In genomic region chr11:95417832-95418231, GRCh38 we compare ENCODE assay signal across 28 cellular contexts.
"Had no signal": no experiment of that assay in that cellular context is flagged by ENCODE, and none has a peak within 500 bp of the region (broad histone marks: within the 10 kb centered on the region; RNA-seq: fewer than 3 reads in every experiment).

No MANE protein-coding gene starts in this region.

- H3K4me3 Mint-ChIP-seq: stimulated activated effector memory CD8-positive, alpha-beta T cell treated with anti-CD3 and anti-CD28 coated beads, Interleukin-12 subunit alpha, Interleukin-12 subunit beta, amount 100 ng/mL, for 72 hours; stimulated activated memory B cell treated with anti-CD40 and anti-IgM and Interleukin-4, amounts not matched to agents 10 μg/mL and 1 μg/mL and 100 μg/mL, for 72 hours; stimulated activated naive B cell treated with anti-CD40 and anti-IgM and Interleukin-4, amounts not matched to agents 10 μg/mL and 1 μg/mL and 100 μg/mL, for 72 hours; stimulated activated naive CD8-positive, alpha-beta T cell treated with anti-CD3 and anti-CD28 coated beads, Interleukin-15, amount 100 ng/mL, for 72 hours; stimulated activated naive CD8-positive, alpha-beta T cell treated with anti-CD3 and anti-CD28 coated beads, Interleukin-15, Interleukin-2, amounts not matched to agents 100 ng/mL and 50 ng/mL, for 24 hours; type B pancreatic cell had no signal

- H3K27me3 ChIP-seq: stomach, suprapubic skin, testis, thyroid gland, tibial artery, tibial nerve, transverse colon, upper lobe of left lung, upper lobe of right lung, uterus, vagina had no signal

- H3K9me3 ChIP-seq: suprapubic skin, testis, thoracic aorta, thyroid gland, tibial artery, tibial nerve, transverse colon, upper lobe of left lung, upper lobe of right lung, uterus, vagina had no signal

- ATAC-seq: stimulated activated effector memory CD8-positive, alpha-beta T cell treated with anti-CD3 and anti-CD28 coated beads, Interleukin-12 subunit alpha, Interleukin-12 subunit beta, amount 100 ng/mL, for 72 hours; stimulated activated memory B cell treated with anti-CD40 and anti-IgM and Interleukin-4, amounts not matched to agents 10 μg/mL and 1 μg/mL and 100 μg/mL, for 72 hours; stimulated activated naive B cell treated with anti-CD40 and anti-IgM and Interleukin-4, amounts not matched to agents 10 μg/mL and 1 μg/mL and 100 μg/mL, for 72 hours; stimulated activated naive CD8-positive, alpha-beta T cell treated with anti-CD3 and anti-CD28 coated beads, Interleukin-15, amount 100 ng/mL, for 72 hours; stimulated activated naive CD8-positive, alpha-beta T cell treated with anti-CD3 and anti-CD28 coated beads, Interleukin-15, Interleukin-2, amounts not matched to agents 100 U/mL and 50 U/mL, for 24 hours; upper lobe of right lung had no signal

- H3K27ac ChIP-seq: stomach, suprapubic skin, testis, thoracic aorta, thyroid gland, tibial artery, tibial nerve, transverse colon, upper lobe of left lung, upper lobe of right lung, uterus, vagina had no signal

- H3K36me3 Mint-ChIP-seq: stimulated activated effector memory CD8-positive, alpha-beta T cell treated with anti-CD3 and anti-CD28 coated beads, Interleukin-12 subunit alpha, Interleukin-12 subunit beta, amount 100 ng/mL, for 72 hours; stimulated activated memory B cell treated with anti-CD40 and anti-IgM and Interleukin-4, amounts not matched to agents 10 μg/mL and 1 μg/mL and 100 μg/mL, for 72 hours; stimulated activated naive B cell treated with anti-CD40 and anti-IgM and Interleukin-4, amounts not matched to agents 10 μg/mL and 1 μg/mL and 100 μg/mL, for 72 hours; type B pancreatic cell had no signal

- H3K27ac Mint-ChIP-seq: stimulated activated effector memory CD8-positive, alpha-beta T cell treated with anti-CD3 and anti-CD28 coated beads, Interleukin-12 subunit alpha, Interleukin-12 subunit beta, amount 100 ng/mL, for 72 hours; stimulated activated memory B cell treated with anti-CD40 and anti-IgM and Interleukin-4, amounts not matched to agents 10 μg/mL and 1 μg/mL and 100 μg/mL, for 72 hours; stimulated activated naive B cell treated with anti-CD40 and anti-IgM and Interleukin-4, amounts not matched to agents 10 μg/mL and 1 μg/mL and 100 μg/mL, for 72 hours; stimulated activated naive CD8-positive, alpha-beta T cell treated with anti-CD3 and anti-CD28 coated beads, Interleukin-15, amount 100 ng/mL, for 72 hours; stimulated activated naive CD8-positive, alpha-beta T cell treated with anti-CD3 and anti-CD28 coated beads, Interleukin-15, Interleukin-2, amounts not matched to agents 100 ng/mL and 50 ng/mL, for 24 hours; type B pancreatic cell had no signal

- H3K36me3 ChIP-seq: stomach, suprapubic skin, thoracic aorta, thyroid gland, tibial artery, tibial nerve, transverse colon, upper lobe of left lung, upper lobe of right lung, uterus, vagina had no signal

- H3K27me3 Mint-ChIP-seq: stimulated activated memory B cell treated with anti-CD40 and anti-IgM and Interleukin-4, amounts not matched to agents 10 μg/mL and 1 μg/mL and 100 μg/mL, for 72 hours; stimulated activated naive B cell treated with anti-CD40 and anti-IgM and Interleukin-4, amounts not matched to agents 10 μg/mL and 1 μg/mL and 100 μg/mL, for 72 hours; stimulated activated naive CD8-positive, alpha-beta T cell treated with anti-CD3 and anti-CD28 coated beads, Interleukin-15, amount 100 ng/mL, for 72 hours; stimulated activated naive CD8-positive, alpha-beta T cell treated with anti-CD3 and anti-CD28 coated beads, Interleukin-15, Interleukin-2, amounts not matched to agents 100 ng/mL and 50 ng/mL, for 24 hours had no signal

- H3K4me3 ChIP-seq: stomach, suprapubic skin, testis, thoracic aorta, thyroid gland, tibial artery, tibial nerve, transverse colon, upper lobe of left lung, upper lobe of right lung, uterus, vagina had no signal

- DNase-seq: stimulated activated CD4-positive, alpha-beta T cell treated with anti-CD3 and anti-CD28 coated beads, Interleukin-2, amount 100 ng/mL, for 48 hours; stimulated activated CD4-positive, alpha-beta T cell treated with anti-CD3 and anti-CD28 coated beads, Interleukin-4, amount 100 ng/mL, for 1 hour; stimulated activated CD4-positive, alpha-beta T cell treated with anti-CD3 and anti-CD28 coated beads, Interleukin-4, amount 100 ng/mL, for 24 hours; stimulated activated CD4-positive, alpha-beta T cell treated with anti-CD3 and anti-CD28 coated beads, Interleukin-4, amount 100 ng/mL, for 4 hours; stimulated activated CD8-positive, alpha-beta memory T cell treated with anti-CD3 and anti-CD28 coated beads, Interleukin-4, amount 100 ng/mL, for 48 hours; stimulated activated naive B cell treated with anti-CD40 and anti-IgM and Interleukin-4, amounts not matched to agents 10 μg/mL and 1 μg/mL and 100 μg/mL, for 72 hours; stimulated activated naive CD4-positive, alpha-beta T cell; stimulated activated naive CD4-positive, alpha-beta T cell treated with Interleukin-2 at 50 U/mL for 16 hours; stimulated activated naive CD8-positive, alpha-beta T cell treated with anti-CD3 and anti-CD28 coated beads, Interleukin-15, amount 100 ng/mL, for 72 hours; stimulated activated naive CD8-positive, alpha-beta T cell treated with anti-CD3 and anti-CD28 coated beads, Interleukin-15, Interleukin-2, amounts not matched to agents 100 U/mL and 50 U/mL, for 24 hours; stomach; substantia nigra; testis; thyroid gland; tibial artery; transverse colon; upper lobe of left lung; upper lobe of right lung; uterus had no signal

- FAIRE-seq: urothelium cell line had no signal

- H3K4me1 Mint-ChIP-seq: stimulated activated effector memory CD8-positive, alpha-beta T cell treated with anti-CD3 and anti-CD28 coated beads, Interleukin-12 subunit alpha, Interleukin-12 subunit beta, amount 100 ng/mL, for 72 hours; stimulated activated memory B cell treated with anti-CD40 and anti-IgM and Interleukin-4, amounts not matched to agents 10 μg/mL and 1 μg/mL and 100 μg/mL, for 72 hours had no signal

- H3K4me1 ChIP-seq: stomach, testis, thyroid gland, tibial artery, tibial nerve, transverse colon, upper lobe of left lung, upper lobe of right lung, uterus, vagina had no signal

- H3K9me3 Mint-ChIP-seq: stimulated activated effector memory CD8-positive, alpha-beta T cell treated with anti-CD3 and anti-CD28 coated beads, Interleukin-12 subunit alpha, Interleukin-12 subunit beta, amount 100 ng/mL, for 72 hours; stimulated activated memory B cell treated with anti-CD40 and anti-IgM and Interleukin-4, amounts not matched to agents 10 μg/mL and 1 μg/mL and 100 μg/mL, for 72 hours; stimulated activated naive B cell treated with anti-CD40 and anti-IgM and Interleukin-4, amounts not matched to agents 10 μg/mL and 1 μg/mL and 100 μg/mL, for 72 hours; stimulated activated naive CD8-positive, alpha-beta T cell treated with anti-CD3 and anti-CD28 coated beads, Interleukin-15, amount 100 ng/mL, for 72 hours; stimulated activated naive CD8-positive, alpha-beta T cell treated with anti-CD3 and anti-CD28 coated beads, Interleukin-15, Interleukin-2, amounts not matched to agents 100 ng/mL and 50 ng/mL, for 24 hours had no signal
